ENCODE assay signal across 25 cellular contexts in genomic region chr3:96900600-96900999, GRCh38.
DNase-seq lines count a peak whose midpoint lies in the region; ATAC-seq, FAIRE-seq and TF ChIP-seq lines count a peak whose summit lies in the region.
"Had no signal": no experiment of that assay in that cellular context is flagged by ENCODE, and none has a peak within 500 bp of the region (broad histone marks: within the 10 kb centered on the region; RNA-seq: fewer than 3 reads in every experiment).

No MANE protein-coding gene starts in this region.

- no peak for ATAC-seq in WTC11
- no peak for ATAC-seq in HG02938 (IDR thresholded peaks at IDR 0.05; ENCODE audit: unreplicated experiment)
- no peak for ATAC-seq in GM18519 (IDR thresholded peaks at IDR 0.05; ENCODE audit: low FRiP score, unreplicated experiment)
- no peak for ATAC-seq in HG03354 (IDR thresholded peaks at IDR 0.05; ENCODE audit: poor library complexity, severe bottlenecking, unreplicated experiment)
- ATAC-seq: GM23338, HCT116 had no signal

- no peak for TF ChIP-seq CTCF in WTC11 (IDR thresholded peaks at IDR 0.05)
- no peak for TF ChIP-seq CTCF in keratinocyte (optimal IDR thresholded peaks at IDR 0.05 in 1 of 3, IDR thresholded peaks at IDR 0.05 in 1 of 3, conservative IDR thresholded peaks at IDR 0.05 in 1 of 3; ENCODE audit: extremely low read depth in 1 of 3, insufficient read depth in 2 of 3, low read length in 3 of 3)

- no peaks in the 10 kb centered on the region for H3K36me3 ChIP-seq in keratinocyte (ENCODE audit: control insufficient read depth in 2 of 2, extremely low read depth in 1 of 2, insufficient read depth in 2 of 2, low read length in 2 of 2)
- H3K36me3 ChIP-seq: BE2C had no signal

- dilution Hi-C loops in keratinocyte (cut with MboI; ENCODE audit: extremely low pct_ligation_motif_present, low sequenced_read_pairs) = no loop called here

- peak; percentile 7 for DNase-seq in NCI-H446 treated with DMSO at 0.1 percent for 48 hours (lab: John Stamatoyannopoulos, UW)
- no peak for DNase-seq in NCI-H446 (lab: John Stamatoyannopoulos, UW)
- DNase-seq in WTC11 (ENCODE audit: low spot score) = no peak
- DNase-seq in keratinocyte (ENCODE audit: low read depth, low spot score) = no peak
- DNase-seq in retina = peak; percentile 9
- DNase-seq: ACHN; BE2C; C1 segment of cervical spinal cord; CD4-positive, CD25-positive, alpha-beta regulatory T cell; CD8-positive, alpha-beta memory T cell; COR-L47; DMS 273 treated with DMSO at 0.1 percent for 48 hours; DMS53; DND-41; EL had no signal

- H2AFZ ChIP-seq in keratinocyte (ENCODE audit: control insufficient read depth, low read length) = peak overlapping the region; percentile 36
- H2AFZ ChIP-seq: GM23338 had no signal

- H3K27me3 Mint-ChIP-seq in WTC11 (ENCODE audit: low read depth) = no peaks in the 10 kb centered on the region
- H3K27me3 Mint-ChIP-seq: CD4-positive, CD25-positive, alpha-beta regulatory T cell; CD8-positive, alpha-beta memory T cell had no signal

- no peaks in the 10 kb centered on the region for H3K79me2 ChIP-seq in keratinocyte (ENCODE audit: control insufficient read depth, insufficient read depth, low read length)

- no peak overlapping the region for H3K27ac ChIP-seq in keratinocyte (ENCODE audit: control insufficient read depth, insufficient read depth, low read length)
- H3K27ac ChIP-seq: HL-60 had no signal

- no peaks in the 10 kb centered on the region for H3K4me1 ChIP-seq in keratinocyte (ENCODE audit: control insufficient read depth, extremely low read depth, insufficient read depth, low read length)
- H3K4me1 ChIP-seq: BE2C had no signal

- no peak overlapping the region for H3K9ac ChIP-seq in keratinocyte (ENCODE audit: control insufficient read depth, extremely low read depth, insufficient read depth, low read length)

- no peaks in the 10 kb centered on the region for H3K9me3 ChIP-seq in keratinocyte (ENCODE audit: control insufficient read depth, low read depth, low read length)
- H3K9me3 ChIP-seq: BE2C had no signal

- H3K9me3 Mint-ChIP-seq in WTC11 = 0 out of 2 replicates have a peak, but pooled peaks cover 3% of the 10 kb centered on the region
- H3K9me3 Mint-ChIP-seq: GM23338 had no signal

- no peaks in the 10 kb centered on the region for H3K27me3 ChIP-seq in keratinocyte (ENCODE audit: control insufficient read depth, extremely low read depth, insufficient read depth, low read length)
- H3K27me3 ChIP-seq: BE2C had no signal

- no peaks in the 10 kb centered on the region for H3K36me3 Mint-ChIP-seq in WTC11
- H3K36me3 Mint-ChIP-seq: CD4-positive, CD25-positive, alpha-beta regulatory T cell; CD8-positive, alpha-beta memory T cell had no signal

- POLR2A ChIA-PET in WTC11 (lab: Charles Lee) = no interaction called here

- CTCF ChIA-PET in WTC11 (lab: Charles Lee) = no interaction called here

- no peak overlapping the region for H3K4me2 ChIP-seq in keratinocyte (ENCODE audit: control insufficient read depth, extremely low read depth, insufficient read depth, low read depth, low read length)
- H3K4me2 ChIP-seq: GM23338 had no signal

- no peak for FAIRE-seq in keratinocyte (lab: Jason Lieb, UNC)
- FAIRE-seq: A204.1, GM12891, GM18507, H54 had no signal

- H3K27ac Mint-ChIP-seq in WTC11 = peak overlapping the region; percentile 28; the same call in 1 of the 2 replicates
- H3K27ac Mint-ChIP-seq: CD4-positive, CD25-positive, alpha-beta regulatory T cell; CD8-positive, alpha-beta memory T cell; GM23338 had no signal

- H3K4me1 Mint-ChIP-seq in WTC11 = peaks cover 6% of the 10 kb centered on the region
- H3K4me1 Mint-ChIP-seq: CD4-positive, CD25-positive, alpha-beta regulatory T cell; CD8-positive, alpha-beta memory T cell; GM23338 had no signal

- no peaks in the 10 kb centered on the region for H4K20me1 ChIP-seq in keratinocyte (ENCODE audit: control insufficient read depth, extremely low read depth, insufficient read depth, low read length)

- H3K4me3 Mint-ChIP-seq in WTC11 = no peak overlapping the region
- H3K4me3 Mint-ChIP-seq: CD4-positive, CD25-positive, alpha-beta regulatory T cell; CD8-positive, alpha-beta memory T cell; GM23338 had no signal

- H3K4me3 ChIP-seq in keratinocyte (ENCODE audit: control insufficient read depth in 2 of 3, extremely low read depth in 1 of 3, insufficient read depth in 2 of 3, low read depth in 1 of 3, low read length in 3 of 3) = no peak overlapping the region
- H3K4me3 ChIP-seq: GM23338 had no signal

- no peaks in the 10 kb centered on the region for H3K9me1 ChIP-seq in keratinocyte (ENCODE audit: control insufficient read depth, extremely low read depth, insufficient read depth, low read length)

TF ChIP-seq in WTC11, 78 proteins besides CTCF, POLR2A, EP300 and RAD21:
- TF ChIP-seq SMAD4 (CRISPR knock-in tag; IDR thresholded peaks at IDR 0.05) (no peak), RELA (CRISPR knock-in tag; IDR thresholded peaks at IDR 0.05; ENCODE audit: borderline replicate concordance) (no peak), NFATC4 (CRISPR knock-in tag; IDR thresholded peaks at IDR 0.05) (no peak), ZNF423 (CRISPR knock-in tag; IDR thresholded peaks at IDR 0.05) (no peak), HMGXB4 (CRISPR knock-in tag; IDR thresholded peaks at IDR 0.05) (no peak), IRF2 (CRISPR knock-in tag; IDR thresholded peaks at IDR 0.05; ENCODE audit: borderline replicate concordance, low read depth) (no peak), GRHL2 (CRISPR knock-in tag; IDR thresholded peaks at IDR 0.05; ENCODE audit: insufficient replicate concordance, severe bottlenecking) (no peak), TP53 (CRISPR knock-in tag; IDR thresholded peaks at IDR 0.05) (no peak)
- TF ChIP-seq, protein P1, sequence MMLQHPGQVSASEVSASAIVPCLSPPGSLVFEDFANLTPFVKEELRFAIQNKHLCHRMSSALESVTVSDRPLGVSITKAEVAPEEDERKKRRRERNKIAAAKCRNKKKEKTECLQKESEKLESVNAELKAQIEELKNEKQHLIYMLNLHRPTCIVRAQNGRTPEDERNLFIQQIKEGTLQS (CRISPR knock-in tag; conservative IDR thresholded peaks at IDR 0.05) = no peak

Comparison
In these comparisons a context has a peak if more than half of its experiments do, and no peak if none do; other contexts are left out.
1. DNase-seq: peak in NCI-H446 treated with DMSO at 0.1 percent for 48 hours (single experiment) and retina (single experiment); none in NCI-H446 (0 of 2), WTC11 (single experiment) and keratinocyte (single experiment).